21 cellular contexts compared by ENCODE assay signal in genomic region chr4:90641856-90642599, GRCh38.
DNase-seq lines count a peak whose midpoint lies in the region; ATAC-seq and TF ChIP-seq lines count a peak whose summit lies in the region.
"Had no signal": no experiment of that assay in that cellular context is flagged by ENCODE, and none has a peak within 500 bp of the region (broad histone marks: within the 10 kb centered on the region; RNA-seq: fewer than 3 reads in every experiment).

No MANE protein-coding gene starts in this region.

- no peaks in the 10 kb centered on the region for H3K4me1 ChIP-seq in breast epithelium
- no peaks in the 10 kb centered on the region for H3K4me1 ChIP-seq in hepatocyte (ENCODE audit: insufficient read depth)
- no peaks in the 10 kb centered on the region for H3K4me1 ChIP-seq in heart right ventricle
- H3K4me1 ChIP-seq: BLaER1 treated with 17β-estradiol and CSF1 and Interleukin-3, amounts not matched to agents 10 nM and 100 nM; SJCRH30 had no signal

- DNase-seq in MCF 10A (ENCODE audit: unreplicated experiment) (peak; percentile 1), breast epithelium (ENCODE audit: low spot score in 2 of 2) (no peak), amniotic epithelial cell (ENCODE audit: low read depth) (peak; percentile 32), hepatocyte (ENCODE audit: low spot score) (peak; percentile 5), heart right ventricle (no peak), hepatic stellate cell (ENCODE audit: low spot score) (no peak), kidney tubule cell (ENCODE audit: low spot score) (no peak), DMS153 (lab: John Stamatoyannopoulos, UW) (no peak)
- DNase-seq: CD8-positive, alpha-beta memory T cell; GF-D8; HFFc6; IMR-90; Karpas-422; MM.1S; NCI-H1105; NCI-H1694 treated with DMSO at 0.1 percent for 48 hours; NCI-H2107; NCI-H526 treated with DMSO at 0.1 percent for 48 hours; RPMI8226; SJCRH30 had no signal

- intact Hi-C loops in MCF 10A (cut with micrococcal nuclease) (no loop called here), breast epithelium (cut with DNase I; ENCODE audit: low total_unique reads) (no loop called here), heart right ventricle (cut with DNase I) (no loop called here)

- TF ChIP-seq CTCF in MCF 10A (IDR thresholded peaks at IDR 0.05; ENCODE audit: unreplicated experiment) (no peak), breast epithelium (IDR thresholded peaks at IDR 0.05) (no peak), hepatocyte (IDR thresholded peaks at IDR 0.05; ENCODE audit: poor library complexity) (peak; percentile 10), heart right ventricle (IDR thresholded peaks at IDR 0.05) (no peak)

- H3K36me3 ChIP-seq in breast epithelium = no peaks in the 10 kb centered on the region
- no peaks in the 10 kb centered on the region for H3K36me3 ChIP-seq in hepatocyte (replicated peaks; ENCODE audit: insufficient read depth, low read depth)
- no peaks in the 10 kb centered on the region for H3K36me3 ChIP-seq in heart right ventricle
- H3K36me3 ChIP-seq: BLaER1 treated with 17β-estradiol and CSF1 and Interleukin-3, amounts not matched to agents 10 nM and 100 nM; SJCRH30 had no signal

- no peaks in the 10 kb centered on the region for H3K27me3 Mint-ChIP-seq in MCF 10A (ENCODE audit: insufficient read depth, unreplicated experiment)
- H3K27me3 Mint-ChIP-seq: CD8-positive, alpha-beta memory T cell had no signal

- H3K4me3 Mint-ChIP-seq in MCF 10A (ENCODE audit: unreplicated experiment) = no peak overlapping the region
- H3K4me3 Mint-ChIP-seq: CD8-positive, alpha-beta memory T cell; HFFc6 had no signal

- H3K27ac ChIP-seq in breast epithelium (no peak overlapping the region), hepatocyte (no peak overlapping the region), heart right ventricle (no peak overlapping the region)
- H3K27ac ChIP-seq: BLaER1 treated with 17β-estradiol and CSF1 and Interleukin-3, amounts not matched to agents 10 nM and 100 nM; SJCRH30 had no signal

- CTCF ChIA-PET in MCF 10A (lab: Yijun Ruan, JAX) = interaction anchor here (0.6 to 1.5 kb wide), 5 partner anchors 12 to 1377 kb away, joined by 3 to 5 read pairs (median 3); no protein-coding TSS in a partner anchor

- BruUV-seq in MCF 10A (replicated peaks; lab: Mats Ljungman, UMichigan) = no TSS peak

- H3K9me3 ChIP-seq in breast epithelium (no peaks in the 10 kb centered on the region), hepatocyte (ENCODE audit: low read depth) (no peaks in the 10 kb centered on the region), heart right ventricle (no peaks in the 10 kb centered on the region)
- H3K9me3 ChIP-seq: BLaER1 treated with 17β-estradiol and CSF1 and Interleukin-3, amounts not matched to agents 10 nM and 100 nM; SJCRH30 had no signal

- H2AFZ ChIP-seq in hepatocyte = no peak overlapping the region

- H3K27me3 ChIP-seq in breast epithelium = no peaks in the 10 kb centered on the region
- no peaks in the 10 kb centered on the region for H3K27me3 ChIP-seq in hepatocyte
- no peaks in the 10 kb centered on the region for H3K27me3 ChIP-seq in heart right ventricle
- H3K27me3 ChIP-seq: BLaER1 treated with 17β-estradiol and CSF1 and Interleukin-3, amounts not matched to agents 10 nM and 100 nM; SJCRH30 had no signal

- H3K36me3 Mint-ChIP-seq in MCF 10A (ENCODE audit: insufficient read depth, unreplicated experiment) = no peaks in the 10 kb centered on the region
- H3K36me3 Mint-ChIP-seq: CD8-positive, alpha-beta memory T cell had no signal

- POLR2A ChIA-PET in MCF 10A (lab: Yijun Ruan, JAX) = no interaction called here

- H3K4me3 ChIP-seq in breast epithelium = no peak overlapping the region
- H3K4me3 ChIP-seq in hepatocyte = no peak overlapping the region
- H3K4me3 ChIP-seq in heart right ventricle = no peak overlapping the region
- H3K4me3 ChIP-seq: BLaER1 treated with 17β-estradiol and CSF1 and Interleukin-3, amounts not matched to agents 10 nM and 100 nM; SJCRH30 had no signal

- no peak overlapping the region for H3K4me2 ChIP-seq in hepatocyte
- H3K4me2 ChIP-seq: BLaER1 treated with 17β-estradiol and CSF1 and Interleukin-3, amounts not matched to agents 10 nM and 100 nM had no signal

- no peaks in the 10 kb centered on the region for H4K20me1 ChIP-seq in hepatocyte (ENCODE audit: insufficient read depth, poor library complexity, severe bottlenecking)
- H4K20me1 ChIP-seq: BLaER1 treated with 17β-estradiol and CSF1 and Interleukin-3, amounts not matched to agents 10 nM and 100 nM had no signal

- H3K9me3 Mint-ChIP-seq in MCF 10A (ENCODE audit: unreplicated experiment) = no peaks in the 10 kb centered on the region

- no peak overlapping the region for H3K27ac Mint-ChIP-seq in MCF 10A (ENCODE audit: low read depth, unreplicated experiment)
- H3K27ac Mint-ChIP-seq: CD8-positive, alpha-beta memory T cell; HFFc6 had no signal

- no peaks in the 10 kb centered on the region for H3K4me1 Mint-ChIP-seq in MCF 10A (ENCODE audit: insufficient read depth, unreplicated experiment)
- H3K4me1 Mint-ChIP-seq: CD8-positive, alpha-beta memory T cell had no signal

- H3K9me2 ChIP-seq in hepatocyte (replicated peaks; ENCODE audit: insufficient read depth) = no peaks in the 10 kb centered on the region

- 67% methylated on average over 7 of the region's 7 CpGs for WGBS in hepatocyte (ENCODE audit: low lambda C conversion rate, missing lambda C conversion rate)
- 75 to 76% methylated on average over 7 of the region's 7 CpGs for WGBS in heart right ventricle, 2 donors

- H3K79me2 ChIP-seq in hepatocyte = no peaks in the 10 kb centered on the region

- TF ChIP-seq POLR2A in breast epithelium (IDR thresholded peaks at IDR 0.05) = no peak

- ATAC-seq in heart right ventricle = no peak

Comparison
In these comparisons a context has a peak if more than half of its experiments do, and no peak if none do; other contexts are left out.
1. DNase-seq: peak in MCF 10A (single experiment), amniotic epithelial cell (single experiment) and hepatocyte (single experiment); none in breast epithelium (0 of 2), heart right ventricle (0 of 2), hepatic stellate cell (single experiment), kidney tubule cell (single experiment) and DMS153 (single experiment).